In the genomic region with DNA sequence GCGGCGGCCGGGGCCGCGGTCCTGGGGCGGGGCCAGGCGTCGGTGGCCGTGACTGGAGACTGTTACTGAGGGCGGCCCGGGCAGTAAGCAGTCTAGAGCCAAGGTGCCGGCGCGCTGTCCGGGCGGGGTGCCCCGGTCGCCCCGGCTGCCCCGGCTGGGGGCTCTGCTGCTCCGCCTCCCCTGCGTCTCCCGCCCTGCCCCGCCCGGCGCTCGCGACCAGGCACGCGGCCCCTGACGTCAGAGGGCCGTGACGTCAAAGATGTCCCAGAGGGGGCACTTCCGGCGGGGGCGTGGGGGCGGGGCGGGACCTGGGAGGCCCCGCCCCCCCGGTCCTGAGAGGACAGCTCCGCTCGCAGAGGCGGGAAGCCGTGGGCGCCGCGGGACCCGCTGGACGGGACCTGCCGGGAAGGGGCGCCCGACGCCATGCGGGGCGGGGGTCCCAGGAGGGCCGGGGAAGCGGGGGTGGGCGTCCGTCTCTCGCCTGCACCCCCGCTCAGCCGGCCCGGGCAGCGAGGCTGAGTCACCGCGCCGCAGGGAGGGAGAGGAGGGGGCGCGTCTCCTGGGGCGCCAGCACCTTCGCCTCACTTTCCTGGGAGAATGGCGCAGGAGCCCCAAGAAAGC, we compare ENCODE assay signal across 8 cellular contexts. TPM values are rescaled to one million over a fixed set of nuclear protein-coding genes. Genes with fewer than 3 reads are reported as not detected.
DNase-seq lines count a peak whose midpoint lies in the region; ATAC-seq and TF ChIP-seq lines count a peak whose summit lies in the region.

No MANE protein-coding gene starts in this region.

- H3K27me3 ChIP-seq in esophagus muscularis mucosa, result peaks cover 0 to 39% (median 0%) of the 10 kb centered on the region in 4 donors
- H3K27me3 ChIP-seq in thoracic aorta (replicated peaks; ENCODE audit: insufficient read depth), result no peaks in the 10 kb centered on the region

- intact Hi-C loops in esophagus muscularis mucosa (cut with DNase I), result loop anchor here (5.0 kb wide), 1 partner anchor 302 kb away; no protein-coding TSS in a partner anchor

- H3K36me3 Mint-ChIP-seq in naive B cell, result no peaks in the 10 kb centered on the region

- peaks cover 29 to 32% (median 32%) of the 10 kb centered on the region in 3 donors for H3K4me1 Mint-ChIP-seq in naive B cell

- TF ChIP-seq POLR2A in esophagus muscularis mucosa (IDR thresholded peaks at IDR 0.05; ENCODE audit: low read depth), result no peak

- H3K27ac ChIP-seq in esophagus muscularis mucosa (replicated peaks in 1 of 4) (peak overlapping the region; percentile 23 to 72 (median 64)), thoracic aorta (no peak overlapping the region)

- no peak for TF ChIP-seq EP300 in esophagus muscularis mucosa (IDR thresholded peaks at IDR 0.05)

- H3K4me1 ChIP-seq in esophagus muscularis mucosa, result peaks cover 48 to 55% (median 53%) of the 10 kb centered on the region in 4 donors
- H3K4me1 ChIP-seq in thoracic aorta (ENCODE audit: control insufficient read depth in 1 of 2, low read depth in 2 of 2), result peaks cover 29 to 42% of the 10 kb centered on the region in 2 donors

- H3K9me3 ChIP-seq in esophagus muscularis mucosa (no peaks in the 10 kb centered on the region), thoracic aorta (no peaks in the 10 kb centered on the region)

- ATAC-seq in naive B cell (ENCODE audit: low read depth in 2 of 2), result peak; percentile 35 to 38
- ATAC-seq in thoracic aorta (ENCODE audit: insufficient number of reproducible peaks, low FRiP score, low read depth), result peak; percentile 7

- DNase-seq in DMS53 (lab: John Stamatoyannopoulos, UW) (peak; percentile 88), HFF-Myc (ENCODE audit: extremely low read depth, low read depth) (no peak), NCI-H2196 treated with DMSO at 0.1 percent for 48 hours (lab: John Stamatoyannopoulos, UW; ENCODE audit: unreplicated experiment) (peak; percentile 26), esophagus muscularis mucosa (ENCODE audit: extremely low spot score) (peak; percentile 93), naive B cell (no peak), thoracic aorta (ENCODE audit: low spot score) (no peak), Ammon's horn (ENCODE audit: low spot score) (no peak)
- peak; percentile 77 for DNase-seq in activated CD8-positive, alpha-beta memory T cell treated with anti-CD3 and anti-CD28 coated beads, Interleukin-2, amount 50 U/mL, for 4 hours

- H3K4me3 ChIP-seq in HFF-Myc (replicated peaks; ENCODE audit: low read depth, low read length), result peak overlapping the region; percentile 36
- peak overlapping the region; percentile 76 to 95 (median 78) for H3K4me3 ChIP-seq in esophagus muscularis mucosa
- H3K4me3 ChIP-seq in thoracic aorta, result peak overlapping the region; percentile 76

- no peaks in the 10 kb centered on the region for H3K36me3 ChIP-seq in esophagus muscularis mucosa
- no peaks in the 10 kb centered on the region for H3K36me3 ChIP-seq in thoracic aorta

- H3K9me3 Mint-ChIP-seq in naive B cell, result peaks cover 0 to 1% (median 0%) of the 10 kb centered on the region in 7 donors

- H3K4me3 Mint-ChIP-seq in naive B cell, result peak overlapping the region in 1 of 8 donors; percentile 68

- no CpG with 5 or more reads among the region's 72 CpGs for WGBS in esophagus muscularis mucosa

- peak overlapping the region in 1 of 6 donors; percentile 70 for H3K27ac Mint-ChIP-seq in naive B cell

- peaks cover 5 to 30% (median 27%) of the 10 kb centered on the region in 3 donors for H3K27me3 Mint-ChIP-seq in naive B cell

- TF ChIP-seq CTCF in HFF-Myc (IDR thresholded peaks at IDR 0.05; ENCODE audit: low read depth, low read length, missing control alignments), result no peak
- TF ChIP-seq CTCF in esophagus muscularis mucosa (IDR thresholded peaks at IDR 0.05), result no peak
- no peak for TF ChIP-seq CTCF in thoracic aorta (IDR thresholded peaks at IDR 0.05)

RNA-seq across cellular contexts. Expression of gene HIC1, which starts 4.5 kb away (rescaled TPM):
- total RNA-seq in esophagus muscularis mucosa (10 to 100 TPM; 48.6 to 86.4 (median 54.9) TPM), thoracic aorta (10 to 100 TPM; 38.3 to 53.9 TPM)
- under 1 TPM in 3 of 6 donors, not detected in 3; 0.08 to 0.35 (median 0.23) TPM for polyA plus RNA-seq in naive B cell (ENCODE audit: low read depth in 6 of 6)

RNA-seq across cellular contexts. Expression of gene OVCA2, which starts 8.5 kb away (rescaled TPM):
- 10 to 100 TPM; 34.9 to 38.9 (median 38.0) TPM for total RNA-seq in esophagus muscularis mucosa
- polyA plus RNA-seq in naive B cell (ENCODE audit: low read depth in 6 of 6), result 10 to 100 TPM; 43.0 to 66.7 (median 58.3) TPM
- 10 to 100 TPM; 44.1 to 46.6 TPM for total RNA-seq in thoracic aorta

RNA-seq across cellular contexts. Expression of gene DPH1, which starts 20.4 kb away (rescaled TPM):
- total RNA-seq in esophagus muscularis mucosa (10 to 100 TPM; 27.4 to 41.8 (median 38.3) TPM), thoracic aorta (10 to 100 TPM; 46.0 to 61.1 TPM)
- polyA plus RNA-seq in naive B cell (ENCODE audit: low read depth in 6 of 6), result 10 to 100 TPM; 22.7 to 37.7 (median 29.7) TPM

RNA-seq across cellular contexts. Expression of gene RTN4RL1, which starts 25.2 kb away (rescaled TPM):
- under 1 TPM; 0.50 to 0.86 (median 0.67) TPM for total RNA-seq in esophagus muscularis mucosa
- not detected for polyA plus RNA-seq in naive B cell (ENCODE audit: low read depth in 6 of 6)
- 1 to 10 TPM; 5.4 to 8.0 TPM for total RNA-seq in thoracic aorta

Comparison
In these comparisons a context has a peak if more than half of its experiments do, and no peak if none do; other contexts are left out.
1. DNase-seq: peak in DMS53 (single experiment), NCI-H2196 treated with DMSO at 0.1 percent for 48 hours (single experiment), activated CD8-positive, alpha-beta memory T cell treated with anti-CD3 and anti-CD28 coated beads, Interleukin-2, amount 50 U/mL, for 4 hours (single experiment) and esophagus muscularis mucosa (single experiment); none in HFF-Myc (single experiment), naive B cell (single experiment), thoracic aorta (single experiment) and Ammon's horn (single experiment).
2. H3K27ac ChIP-seq: peak in esophagus muscularis mucosa (4 of 4); none in thoracic aorta (0 of 2).
3. Peak in every context shown above with its lines, with median percentiles within 50 percentile points of each other: H3K4me3 ChIP-seq.